Comparison of ENCODE assay signal across 1 cellular context in genomic region chr9:4119778-4120554, GRCh38.
TF ChIP-seq lines count a peak whose summit lies in the region.

No MANE protein-coding gene starts in this region.

TF ChIP-seq in A549, 52 proteins besides CTCF, POLR2A, EP300 and RAD21 (continued from another document):
- TF ChIP-seq MAX (IDR thresholded peaks at IDR 0.05) (no peak), EHMT2 (IDR thresholded peaks at IDR 0.05; ENCODE audit: low read depth) (no peak), FOSL2 (IDR thresholded peaks at IDR 0.05) (no peak), FOSL2 (CRISPR knock-in tag; IDR thresholded peaks at IDR 0.05) (no peak), JUN (IDR thresholded peaks at IDR 0.05) (no peak)
- TF ChIP-seq, protein P1, sequence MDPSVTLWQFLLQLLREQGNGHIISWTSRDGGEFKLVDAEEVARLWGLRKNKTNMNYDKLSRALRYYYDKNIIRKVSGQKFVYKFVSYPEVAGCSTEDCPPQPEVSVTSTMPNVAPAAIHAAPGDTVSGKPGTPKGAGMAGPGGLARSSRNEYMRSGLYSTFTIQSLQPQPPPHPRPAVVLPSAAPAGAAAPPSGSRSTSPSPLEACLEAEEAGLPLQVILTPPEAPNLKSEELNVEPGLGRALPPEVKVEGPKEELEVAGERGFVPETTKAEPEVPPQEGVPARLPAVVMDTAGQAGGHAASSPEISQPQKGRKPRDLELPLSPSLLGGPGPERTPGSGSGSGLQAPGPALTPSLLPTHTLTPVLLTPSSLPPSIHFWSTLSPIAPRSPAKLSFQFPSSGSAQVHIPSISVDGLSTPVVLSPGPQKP (IDR thresholded peaks at IDR 0.05; ENCODE audit: low read depth, low read length), result no peak
TF ChIP-seq in A549: peak in this region for 0.
